8 cellular contexts compared by ENCODE assay signal in the genomic region with DNA sequence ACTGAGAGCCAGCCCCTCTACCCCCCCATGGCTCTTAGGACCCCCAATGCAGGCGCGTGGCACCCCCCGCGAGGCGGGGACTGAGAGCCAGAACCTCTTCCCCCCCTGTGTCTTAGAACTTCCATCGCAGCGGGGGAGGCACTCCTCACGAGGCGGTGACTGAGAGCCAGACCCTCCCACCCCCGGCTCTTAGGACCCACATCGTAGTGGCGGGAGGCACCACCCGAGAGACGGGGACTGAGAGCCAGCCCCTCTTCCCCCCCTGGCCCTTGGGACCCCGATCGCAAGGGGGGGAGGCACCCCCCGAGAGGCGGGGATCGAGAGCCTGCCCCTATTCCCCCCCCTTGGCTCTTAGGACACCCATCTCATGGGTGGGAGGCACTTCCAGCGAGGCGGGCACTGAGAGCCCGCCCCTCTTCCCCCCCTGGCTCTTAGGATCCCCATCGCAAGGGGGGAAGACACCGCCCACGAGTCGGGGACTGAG. TPM values are rescaled to one million over a fixed set of nuclear protein-coding genes. Genes with fewer than 3 reads are reported as not detected.
DNase-seq lines count a peak whose midpoint lies in the region; ATAC-seq, FAIRE-seq and TF ChIP-seq lines count a peak whose summit lies in the region.

No MANE protein-coding gene starts in this region.

- peak; percentile 43 for DNase-seq in ACHN
- DNase-seq in H54 (ENCODE audit: insufficient read length, low spot score): peak; percentile 47
- no peak for DNase-seq in PC-3
- peak; percentile 71 for DNase-seq in posterior vena cava (ENCODE audit: low spot score)
- no peak for DNase-seq in G401 (ENCODE audit: low spot score)
- no peak for DNase-seq in MV-4-11 (lab: John Stamatoyannopoulos, UW)

- no peak for FAIRE-seq in H54 (lab: Jason Lieb, UNC)

- intact Hi-C loops in PC-3 (cut with micrococcal nuclease) (no loop called here), posterior vena cava (cut with DNase I) (no loop called here)

- no peaks in the 10 kb centered on the region for H4K20me1 ChIP-seq in PC-3 (ENCODE audit: low read length)

- H3K4me1 ChIP-seq in PC-3 (ENCODE audit: insufficient read depth, low read length): peaks cover 8% of the 10 kb centered on the region; the same call in 1 of the 2 replicates

- no peak overlapping the region for H2AFZ ChIP-seq in PC-3 (ENCODE audit: low read length)

- no peak for TF ChIP-seq POLR2A in H54 (IDR thresholded peaks at IDR 0.05; ENCODE audit: low read depth, low read length)

- H3K36me3 ChIP-seq in PC-3 (ENCODE audit: low read depth, low read length): no peaks in the 10 kb centered on the region

- no peak overlapping the region for H3K9ac ChIP-seq in PC-3 (ENCODE audit: low read length)

- H3K79me2 ChIP-seq in PC-3 (ENCODE audit: low read length): no peaks in the 10 kb centered on the region

- H3K4me2 ChIP-seq in PC-3 (ENCODE audit: low read length): no peak overlapping the region

- H3K27me3 ChIP-seq in PC-3 (ENCODE audit: low read length): peaks cover 7% of the 10 kb centered on the region

- no TSS peak for BruUV-seq in PC-3 (replicated peaks; lab: Mats Ljungman, UMichigan)

- TF ChIP-seq CTCF in PC-3 (conservative IDR thresholded peaks at IDR 0.05; ENCODE audit: low read depth, low read length): no peak

- no peaks in the 10 kb centered on the region for H3K9me3 ChIP-seq in PC-3 (ENCODE audit: low read length)

- ATAC-seq in PC-3 (no peak), esophagus mucosa (peak; percentile 34), HG03175 (IDR thresholded peaks at IDR 0.05; ENCODE audit: unreplicated experiment) (no peak)

- in situ Hi-C loops in ACHN (cut with HindIII; ENCODE audit: low pct_ligation_motif_present, low pct_unique_long_range_greater_than_20kb, low sequenced_read_pairs) (no loop called here), G401 (cut with HindIII; ENCODE audit: low sequenced_read_pairs) (no loop called here)

- CTCF ChIA-PET in PC-3 (lab: Charles Lee): no interaction called here

- H3K9me2 ChIP-seq in PC-3 (replicated peaks; ENCODE audit: low read length): no peaks in the 10 kb centered on the region

- no peak overlapping the region for H3K27ac ChIP-seq in PC-3 (ENCODE audit: low read length)

- H3K4me3 ChIP-seq in PC-3 (ENCODE audit: low read length): 0 out of 2 replicates have a peak overlapping the region, but pooled peaks have one; percentile 15

- no peaks in the 10 kb centered on the region for H3F3A ChIP-seq in PC-3 (ENCODE audit: low read length, unreplicated experiment)

- POLR2A ChIA-PET in PC-3 (lab: Charles Lee; ENCODE audit: unreplicated experiment): no interaction called here

RNA-seq across cellular contexts. Expression of a gene that starts 44.7 kb away (rescaled TPM):
- 53.8 and 72.2 TPM in 2 replicates for total RNA-seq in PC-3 (2014; rRNA removed)
- 17.7 TPM for total RNA-seq in esophagus mucosa
- 10 to 100 TPM in 1 of 2 donors, 1 to 10 TPM in 1; 9.3 to 16.4 TPM for total RNA-seq in posterior vena cava
- total RNA-seq in G401 (2014; rRNA removed; shearing (Covaris generic)): 54.7 and 58.6 TPM in 2 replicates

Comparison
In these comparisons a context has a peak if more than half of its experiments do, and no peak if none do; other contexts are left out.
1. DNase-seq: peak in ACHN (single experiment), H54 (single experiment) and posterior vena cava (single experiment); none in PC-3 (single experiment), G401 (single experiment) and MV-4-11 (single experiment).